1 cellular context compared by ENCODE assay signal in genomic region chr1:25128168-25128621, GRCh38.
TF ChIP-seq lines count a peak whose summit lies in the region.

No MANE protein-coding gene starts in this region.

TF ChIP-seq in GM23338, 12 proteins besides CTCF, POLR2A, EP300 and RAD21 (continued from another document):
- TF ChIP-seq ZNF462 (CRISPR knock-in tag; IDR thresholded peaks at IDR 0.05) (no peak), JUNB (IDR thresholded peaks at IDR 0.05; ENCODE audit: unreplicated experiment) (no peak), EZH2phosphoT487 (IDR thresholded peaks at IDR 0.05; ENCODE audit: unreplicated experiment) (no peak), EZH2 (IDR thresholded peaks at IDR 0.05; ENCODE audit: low read depth, unreplicated experiment) (no peak), ZNF114 (CRISPR knock-in tag; IDR thresholded peaks at IDR 0.05) (no peak), STAT1 (IDR thresholded peaks at IDR 0.05; ENCODE audit: unreplicated experiment) (no peak), ZNF331 (CRISPR knock-in tag; IDR thresholded peaks at IDR 0.05; ENCODE audit: low read depth) (no peak), POLR2AphosphoS5 (IDR thresholded peaks at IDR 0.05; ENCODE audit: low read depth) (no peak)
